ENCODE assay signal across 8 cellular contexts in genomic region chr12:55729592-55730446, GRCh38. TPM values are rescaled to one million over a fixed set of nuclear protein-coding genes. Genes with fewer than 3 reads are reported as not detected.
DNase-seq lines count a peak whose midpoint lies in the region; ATAC-seq and TF ChIP-seq lines count a peak whose summit lies in the region.

No MANE protein-coding gene starts in this region.

- peak overlapping the region; percentile 85 for H3K4me3 Mint-ChIP-seq in activated naive CD8-positive, alpha-beta T cell treated with anti-CD3 and anti-CD28 coated beads, Interleukin-2, amount 10 ng/mL, durations not matched to agents 7 days and 5 days

- H3K9me3 ChIP-seq in Loucy (ENCODE audit: insufficient read depth, low read depth, low read length): no peaks in the 10 kb centered on the region
- H3K9me3 ChIP-seq in uterus: no peaks in the 10 kb centered on the region

- H3K9ac ChIP-seq in Loucy (ENCODE audit: low read depth, low read length, poor library complexity, severe bottlenecking): peak overlapping the region; percentile 94

- H3K4me2 ChIP-seq in Loucy (ENCODE audit: low read depth, low read length, poor library complexity, severe bottlenecking): peak overlapping the region; percentile 76

- peaks cover 9% of the 10 kb centered on the region for H3K36me3 Mint-ChIP-seq in activated naive CD8-positive, alpha-beta T cell treated with anti-CD3 and anti-CD28 coated beads, Interleukin-2, amount 10 ng/mL, durations not matched to agents 7 days and 5 days

- H3K4me3 ChIP-seq in H7 (ENCODE audit: insufficient read depth, low read depth, low read length) (peak overlapping the region; percentile 95), Loucy (ENCODE audit: low read length, poor library complexity, severe bottlenecking) (peak overlapping the region; percentile 80), uterus (peak overlapping the region; percentile 75 to 98)

- intact Hi-C loops in Right ventricle myocardium inferior (cut with DNase I) (no loop called here), uterus (cut with DNase I; ENCODE audit: low total_unique reads) (no loop called here)

- DNase-seq in GM04504 (ENCODE audit: low read depth) (peak; percentile 85), H7 (peak; percentile 94), SHP77 (lab: John Stamatoyannopoulos, UW) (peak; percentile 89 to 94), Right ventricle myocardium inferior (ENCODE audit: missing footprints) (peak; percentile 95), occipital lobe (lab: John Stamatoyannopoulos, UW) (peak; percentile 87), uterus (peak; percentile 92 to 93)
- peak; percentile 71 for DNase-seq in activated naive CD8-positive, alpha-beta T cell treated with anti-CD3 and anti-CD28 coated beads, Interleukin-2, amount 10 ng/mL, durations not matched to agents 7 days and 5 days

- H3K27me3 Mint-ChIP-seq in activated naive CD8-positive, alpha-beta T cell treated with anti-CD3 and anti-CD28 coated beads, Interleukin-2, amount 10 ng/mL, durations not matched to agents 7 days and 5 days: no peaks in the 10 kb centered on the region

- H3K79me2 ChIP-seq in Loucy (ENCODE audit: insufficient read depth, low read length): peaks cover 42% of the 10 kb centered on the region

- H3K27ac Mint-ChIP-seq in activated naive CD8-positive, alpha-beta T cell treated with anti-CD3 and anti-CD28 coated beads, Interleukin-2, amount 10 ng/mL, durations not matched to agents 7 days and 5 days: peak overlapping the region; percentile 86

- peak overlapping the region; percentile 68 for H2AFZ ChIP-seq in Loucy (ENCODE audit: low read length)

- H3K4me1 Mint-ChIP-seq in activated naive CD8-positive, alpha-beta T cell treated with anti-CD3 and anti-CD28 coated beads, Interleukin-2, amount 10 ng/mL, durations not matched to agents 7 days and 5 days: peaks cover 43% of the 10 kb centered on the region

- peak; percentile 32 to 69 for TF ChIP-seq POLR2A in uterus (IDR thresholded peaks at IDR 0.05)

- H3K4me1 ChIP-seq in Loucy (ENCODE audit: insufficient read depth, low read length, poor library complexity, severe bottlenecking): peaks cover 36% of the 10 kb centered on the region
- H3K4me1 ChIP-seq in uterus: peaks cover 0 to 8% of the 10 kb centered on the region in 2 donors

- H3K9me3 Mint-ChIP-seq in activated naive CD8-positive, alpha-beta T cell treated with anti-CD3 and anti-CD28 coated beads, Interleukin-2, amount 10 ng/mL, durations not matched to agents 7 days and 5 days: no peaks in the 10 kb centered on the region

- no peaks in the 10 kb centered on the region for H3K9me2 ChIP-seq in Loucy (replicated peaks; ENCODE audit: low read depth, low read length)

- peaks cover 12% of the 10 kb centered on the region for H3F3A ChIP-seq in Loucy (ENCODE audit: low read depth)

- H3K36me3 ChIP-seq in H7 (replicated peaks; ENCODE audit: control insufficient read depth, insufficient read depth, low read length): peaks cover 17% of the 10 kb centered on the region
- H3K36me3 ChIP-seq in Loucy (ENCODE audit: insufficient read depth, low read length): no peaks in the 10 kb centered on the region; the same call in 1 of the 2 replicates
- no peaks in the 10 kb centered on the region for H3K36me3 ChIP-seq in uterus

- peak; percentile 66 for ATAC-seq in activated naive CD8-positive, alpha-beta T cell treated with anti-CD3 and anti-CD28 coated beads, Interleukin-2, amount 10 ng/mL, durations not matched to agents 7 days and 5 days (ENCODE audit: low read depth)
- ATAC-seq in Right ventricle myocardium inferior: peak; percentile 83

- peaks cover 23% of the 10 kb centered on the region for H4K20me1 ChIP-seq in Loucy (ENCODE audit: insufficient read depth, low read length, poor library complexity, severe bottlenecking)

- H3K27ac ChIP-seq in uterus: peak overlapping the region; percentile 99

- TF ChIP-seq CTCF in Loucy (conservative IDR thresholded peaks at IDR 0.05; ENCODE audit: low read length) (peak; percentile 47), uterus (IDR thresholded peaks at IDR 0.05) (peak in 1 of 4 experiments; percentile 11)

- H3K27me3 ChIP-seq in H7 (ENCODE audit: control insufficient read depth, insufficient read depth, low read length) (no peaks in the 10 kb centered on the region), Loucy (ENCODE audit: insufficient read depth, low read length, poor library complexity, severe bottlenecking) (no peaks in the 10 kb centered on the region), uterus (no peaks in the 10 kb centered on the region)

- POLR2A ChIA-PET in activated naive CD8-positive, alpha-beta T cell treated with anti-CD3 and anti-CD28 coated beads, Interleukin-2, amount 10 ng/mL, durations not matched to agents 7 days and 5 days (lab: Charles Lee): interaction anchor here (0.5 to 2.9 kb wide), 19 partner anchors 8 to 995 kb away, joined by 3 to 36 read pairs (median 5); partner anchors contain the start of genes BLOC1S1, DNAJC14, NACA and ORMDL2

RNA-seq across cellular contexts. Expression of gene CD63, which starts 1.0 kb away (rescaled TPM):
- total RNA-seq in H7 (2014; rRNA removed; shearing (Covaris generic)): 314 and 321 TPM in 2 replicates
- total RNA-seq in activated naive CD8-positive, alpha-beta T cell treated with anti-CD3 and anti-CD28 coated beads, Interleukin-2, amount 10 ng/mL, durations not matched to agents 7 days and 5 days: 100 to 1,000 TPM; 150 to 165 TPM
- total RNA-seq in Right ventricle myocardium inferior: 790 TPM
- total RNA-seq in occipital lobe: 187 TPM
- 100 to 1,000 TPM; 417 to 911 (median 637) TPM for total RNA-seq in uterus

RNA-seq across cellular contexts. Expression of gene RDH5, which starts 9.6 kb away (rescaled TPM):
- 2.1 and 4.2 TPM in 2 replicates for total RNA-seq in H7 (2014; rRNA removed; shearing (Covaris generic))
- 10 to 100 TPM; 19.0 to 21.2 TPM for total RNA-seq in activated naive CD8-positive, alpha-beta T cell treated with anti-CD3 and anti-CD28 coated beads, Interleukin-2, amount 10 ng/mL, durations not matched to agents 7 days and 5 days
- total RNA-seq in Right ventricle myocardium inferior (12.9 TPM), occipital lobe (6.6 TPM), uterus (10 to 100 TPM in 2 of 4 donors, 1 to 10 TPM in 2; 4.1 to 16.8 (median 9.7) TPM)

RNA-seq across cellular contexts. Expression of gene GDF11, which starts 13.1 kb away (rescaled TPM):
- total RNA-seq in H7 (2014; rRNA removed; shearing (Covaris generic)): 11.1 and 13.7 TPM in 2 replicates
- total RNA-seq in activated naive CD8-positive, alpha-beta T cell treated with anti-CD3 and anti-CD28 coated beads, Interleukin-2, amount 10 ng/mL, durations not matched to agents 7 days and 5 days: 10 to 100 TPM; 10.2 to 11.5 TPM
- 9.7 TPM for total RNA-seq in Right ventricle myocardium inferior
- total RNA-seq in occipital lobe: 6.6 TPM
- total RNA-seq in uterus: 10 to 100 TPM in 1 of 4 donors, 1 to 10 TPM in 2, under 1 TPM in 1; 0.77 to 17.1 (median 5.0) TPM

RNA-seq across cellular contexts. Expression of gene BLOC1S1, which starts 14.0 kb away (rescaled TPM):
- 59.6 and 76.9 TPM in 2 replicates for total RNA-seq in H7 (2014; rRNA removed; shearing (Covaris generic))
- 100 to 1,000 TPM; 116 to 135 TPM for total RNA-seq in activated naive CD8-positive, alpha-beta T cell treated with anti-CD3 and anti-CD28 coated beads, Interleukin-2, amount 10 ng/mL, durations not matched to agents 7 days and 5 days
- 128 TPM for total RNA-seq in Right ventricle myocardium inferior
- 46.0 TPM for total RNA-seq in occipital lobe
- total RNA-seq in uterus: 100 to 1,000 TPM in 3 of 4 donors, 10 to 100 TPM in 1; 53.6 to 238 (median 140) TPM

RNA-seq across cellular contexts. Expression of gene ITGA7, which starts 22.1 kb away (rescaled TPM):
- total RNA-seq in H7 (2014; rRNA removed; shearing (Covaris generic)): 38.0 and 46.1 TPM in 2 replicates
- 1 to 10 TPM; 4.1 to 4.2 TPM for total RNA-seq in activated naive CD8-positive, alpha-beta T cell treated with anti-CD3 and anti-CD28 coated beads, Interleukin-2, amount 10 ng/mL, durations not matched to agents 7 days and 5 days
- total RNA-seq in Right ventricle myocardium inferior (479 TPM), occipital lobe (6.2 TPM), uterus (100 to 1,000 TPM in 1 of 4 donors, 10 to 100 TPM in 2, 1 to 10 TPM in 1; 6.8 to 167 (median 29.4) TPM)

Comparison
In these comparisons a context has a peak if more than half of its experiments do, and no peak if none do; other contexts are left out.
1. Peak in every context shown above with its lines: DNase-seq, ATAC-seq, H3K4me3 ChIP-seq and H3K27ac ChIP-seq.